In the genomic region with DNA sequence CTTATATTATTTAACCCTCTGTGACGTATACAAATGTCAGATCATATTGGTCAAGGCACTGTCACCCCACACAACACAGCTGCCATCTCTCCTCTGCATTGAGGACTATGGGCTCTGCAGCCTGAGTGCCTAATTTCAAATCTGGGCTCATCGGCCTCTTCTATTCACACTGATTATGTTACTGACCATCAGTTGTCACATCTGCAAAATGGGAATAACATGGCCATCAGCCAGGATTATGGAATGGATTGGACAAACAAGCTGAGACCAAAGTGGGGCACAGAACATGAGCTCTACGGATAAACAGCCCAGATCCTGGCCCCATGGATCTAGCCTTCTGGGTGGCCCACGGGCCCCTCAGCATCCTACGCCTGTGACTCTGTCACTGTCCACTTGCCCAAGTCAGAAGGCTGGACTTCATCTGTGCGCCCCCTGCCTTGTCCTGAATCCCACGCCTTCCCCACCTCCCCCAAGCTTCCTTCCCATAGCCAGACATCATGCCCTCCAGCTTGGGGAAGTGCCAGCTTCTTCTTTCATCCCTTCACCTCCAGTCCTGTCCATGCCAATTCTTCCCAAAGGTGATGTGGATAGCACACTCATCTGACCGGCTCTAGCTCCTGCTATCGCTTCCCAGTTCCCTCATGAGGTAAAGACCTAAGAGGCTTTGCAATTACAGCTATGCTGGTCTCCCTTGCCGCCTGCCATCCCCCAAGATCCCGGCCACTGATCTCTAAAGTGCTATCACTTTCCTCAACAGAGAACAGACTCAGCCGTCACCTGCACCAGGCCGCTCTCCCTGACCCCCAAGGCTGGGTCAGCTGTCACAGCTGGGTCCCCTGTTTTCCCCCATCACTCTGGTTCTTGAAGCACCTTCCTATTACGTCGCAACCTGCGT, we compare ENCODE assay signal across 8 cellular contexts. TPM values are rescaled to one million over a fixed set of nuclear protein-coding genes. Genes with fewer than 3 reads are reported as not detected.
A peak's percentile ranks its signal among the peaks of the same experiment; 100 is the strongest.
DNase-seq lines count a peak whose midpoint lies in the region; ATAC-seq, FAIRE-seq and TF ChIP-seq lines count a peak whose summit lies in the region.

No MANE protein-coding gene starts in this region.

- H3K36me3 ChIP-seq in right atrium auricular region (peaks cover 30% of the 10 kb centered on the region), K562 (ENCODE audit: control insufficient read depth, insufficient read depth, low read length) (peaks cover 47% of the 10 kb centered on the region), mesendoderm (ENCODE audit: control insufficient read depth, insufficient read depth, low read length) (peaks cover 5% of the 10 kb centered on the region), vagina (peaks cover 0 to 21% of the 10 kb centered on the region in 2 donors)

- H3K9me1 ChIP-seq in K562 (ENCODE audit: control insufficient read depth, insufficient read depth, low read length) = no peaks in the 10 kb centered on the region

- DNase-seq in right atrium auricular region (ENCODE audit: low spot score) (no peak), Right ventricle myocardium inferior (ENCODE audit: missing footprints) (no peak), K562 (ENCODE audit: extremely low read depth in 1 of 4, low spot score in 3 of 4) (peak in 1 of 4 experiments; percentile 44), mesendoderm (no peak), vagina (ENCODE audit: extremely low spot score in 2 of 2) (no peak), NCI-H1048 (lab: John Stamatoyannopoulos, UW) (no peak), NCI-H345 (lab: John Stamatoyannopoulos, UW) (no peak), T-helper 9 cell (no peak)

- H3K4me3 ChIP-seq in right atrium auricular region = peak overlapping the region; percentile 91 to 98
- H3K4me3 ChIP-seq in K562 = peak overlapping the region; percentile 86
- peak overlapping the region; percentile 94 for H3K4me3 ChIP-seq in mesendoderm (ENCODE audit: low read length)
- peak overlapping the region; percentile 87 to 90 for H3K4me3 ChIP-seq in vagina

- no peak overlapping the region for H2AK5ac ChIP-seq in mesendoderm (ENCODE audit: low read length)

- no peak overlapping the region for H2AFZ ChIP-seq in K562 (ENCODE audit: low read depth, low read length)

- no peak overlapping the region for H2BK15ac ChIP-seq in mesendoderm (replicated peaks; ENCODE audit: low read depth)

- peak overlapping the region; percentile 86 to 87 for H3K27ac ChIP-seq in right atrium auricular region
- peak overlapping the region; percentile 96 for H3K27ac ChIP-seq in K562 (ENCODE audit: extremely low read depth, low read depth, low read length)
- H3K27ac ChIP-seq in mesendoderm (ENCODE audit: low read depth, low read length) = no peak overlapping the region
- peak overlapping the region; percentile 75 for H3K27ac ChIP-seq in vagina

- peak overlapping the region; percentile 98 for H3K23ac ChIP-seq in mesendoderm (ENCODE audit: low read length)

- no peak overlapping the region for H2BK5ac ChIP-seq in mesendoderm (ENCODE audit: low read length)

- H3K27me3 ChIP-seq in right atrium auricular region (no peaks in the 10 kb centered on the region), K562 (ENCODE audit: control insufficient read depth in 2 of 2, insufficient read depth in 2 of 2, low read length in 2 of 2) (no peaks in the 10 kb centered on the region), mesendoderm (ENCODE audit: insufficient read depth, low read length, poor library complexity) (no peaks in the 10 kb centered on the region), vagina (no peaks in the 10 kb centered on the region)

- H3K56ac ChIP-seq in mesendoderm (ENCODE audit: low read length) = peak overlapping the region; percentile 99

- H3K4ac ChIP-seq in mesendoderm (ENCODE audit: low read depth, low read length) = peak overlapping the region; percentile 71

- no peak overlapping the region for H4K5ac ChIP-seq in mesendoderm (ENCODE audit: low read length)

- H3K9me3 ChIP-seq in right atrium auricular region (no peaks in the 10 kb centered on the region), K562 (replicated peaks; ENCODE audit: control insufficient read depth, insufficient read depth, low read depth, low read length) (no peaks in the 10 kb centered on the region), vagina (no peaks in the 10 kb centered on the region)

- no peak overlapping the region for H2BK120ac ChIP-seq in mesendoderm (ENCODE audit: low read depth, low read length)

- CTCF ChIA-PET in K562 (lab: Yijun Ruan, JAX; ENCODE audit: low intra/inter-chr PET ratio) = no interaction called here

- H3K79me1 ChIP-seq in mesendoderm (ENCODE audit: low read length) = peaks cover 11% of the 10 kb centered on the region

- TF ChIP-seq RAD21 in K562 (CRISPR knock-in tag; conservative IDR thresholded peaks at IDR 0.05 in 1 of 2, IDR thresholded peaks at IDR 0.05 in 1 of 2) = no peak

- in situ Hi-C loops in K562 (cut with MboI) = no loop called here

- peaks cover 54% of the 10 kb centered on the region for H3K79me2 ChIP-seq in K562 (ENCODE audit: control insufficient read depth, insufficient read depth, low read length)
- peaks cover 16% of the 10 kb centered on the region for H3K79me2 ChIP-seq in mesendoderm (ENCODE audit: control insufficient read depth, insufficient read depth, low read length)

- H3K18ac ChIP-seq in mesendoderm (ENCODE audit: low read length) = no peak overlapping the region

- no peak for TF ChIP-seq POLR2A in K562 (conservative IDR thresholded peaks at IDR 0.05)
- no peak for TF ChIP-seq POLR2A in vagina (IDR thresholded peaks at IDR 0.05)

- FAIRE-seq in K562 (lab: Jason Lieb, UNC) = peak; percentile 40

- H3K9ac ChIP-seq in K562 (ENCODE audit: insufficient read depth in 1 of 2, low read depth in 2 of 2, low read length in 2 of 2) (peak overlapping the region; percentile 94 to 97), mesendoderm (ENCODE audit: low read length) (peak overlapping the region; percentile 98)

- H3K4me1 ChIP-seq in right atrium auricular region (peaks cover 3 to 17% of the 10 kb centered on the region in 2 donors), K562 (replicated peaks in 1 of 2; ENCODE audit: control insufficient read depth in 2 of 2, insufficient read depth in 2 of 2, low read length in 2 of 2) (peaks cover 27 to 42% of the 10 kb centered on the region in 2 experiments), mesendoderm (ENCODE audit: control insufficient read depth, low read depth, low read length) (peaks cover 2% of the 10 kb centered on the region), vagina (peaks cover 24% of the 10 kb centered on the region)

- TF ChIP-seq EP300 in K562 (IDR thresholded peaks at IDR 0.05; ENCODE audit: low read length) = no peak

- intact Hi-C loops in Right ventricle myocardium inferior (cut with DNase I) = no loop called here
- intact Hi-C loops in K562 (cut with micrococcal nuclease) = no loop called here
- intact Hi-C loops in vagina (cut with DNase I) = no loop called here

- H4K20me1 ChIP-seq in K562 (replicated peaks; ENCODE audit: control insufficient read depth, insufficient read depth, low read length) = no peaks in the 10 kb centered on the region; the same call in 1 of the 2 replicates

- no peak overlapping the region for H4K8ac ChIP-seq in mesendoderm (ENCODE audit: low read depth, low read length)

- no peak for TF ChIP-seq CTCF in right atrium auricular region (IDR thresholded peaks at IDR 0.05)
- no peak for TF ChIP-seq CTCF in K562 (IDR thresholded peaks at IDR 0.05 in 2 of 3, conservative IDR thresholded peaks at IDR 0.05 in 1 of 3; ENCODE audit: insufficient read depth in 2 of 3, low read depth in 1 of 3, low read length in 3 of 3)
- no peak for TF ChIP-seq CTCF in vagina (IDR thresholded peaks at IDR 0.05)

- POLR2A ChIA-PET in K562 (lab: Yijun Ruan, JAX) = interaction anchor here (0.6 to 2.1 kb wide), 13 partner anchors 9 to 51 kb away, joined by 3 to 10 read pairs (median 3); partner anchors contain the start of genes DNASE2, GADD45GIP1, GCDH and RAD23A

- ATAC-seq in Right ventricle myocardium inferior = no peak
- peak; percentile 13 for ATAC-seq in K562

- WGBS in K562 (ENCODE audit: insufficient coverage, low coverage, missing lambda C conversion rate) = 8% methylated on average over 16 of the region's 16 CpGs
- WGBS in mesendoderm (ENCODE audit: extremely low coverage, insufficient coverage, low lambda C conversion rate) = no CpG with 5 or more reads among the region's 16 CpGs

- H3K4me2 ChIP-seq in K562 (ENCODE audit: insufficient read depth, low read length) (peak overlapping the region; percentile 98), mesendoderm (ENCODE audit: low read length) (peak overlapping the region; percentile 80)

- no TSS peak for BruUV-seq in K562 (replicated peaks; lab: Mats Ljungman, UMichigan)

RNA-seq across cellular contexts. Expression of gene FARSA, which starts 0.9 kb away (rescaled TPM):
- total RNA-seq in right atrium auricular region (10 to 100 TPM; 36.4 TPM), Right ventricle myocardium inferior (37.6 TPM), K562 (2014; rRNA removed) (186 and 188 TPM in 2 replicates), K562 (2014; rRNA removed; fragmentation: Illumina TruSeq; extraction: Trizol) (23.7 and 36.8 TPM in 2 replicates), K562 (2015; rRNA removed; fragmentation: Illumina TruSeq; extraction: Trizol) (89.6 and 102 TPM in 2 replicates), K562 (2021) (237 TPM in 2 replicates), vagina (44.2 TPM)
- 40.0 and 119 TPM in 2 replicates for total RNA-seq in K562 (2011; cell fraction: chromatin; rRNA removed; ENCODE audit: low replicate concordance)
- total RNA-seq in K562 (2011; cell fraction: nucleolus; rRNA removed) = 123 and 134 TPM in 2 replicates
- total RNA-seq in K562 (2011; cell fraction: nucleoplasm; rRNA removed) = 41.9 and 67.4 TPM in 2 replicates
- polyA plus RNA-seq in K562 (2011; rRNA removed) (25.2 and 39.6 TPM in 2 replicates), K562 (2014; fragmentation: Illumina TruSeq; extraction: Trizol) (173 and 186 TPM in 2 replicates), K562 (2014; fragmentation: Nextera tagmentation; extraction: Ambion mirVana) (10 to 100 TPM; 32.6 to 40.0 TPM), K562 (2014; rRNA removed) (117 and 142 TPM in 2 replicates)
- 37.9 and 94.3 TPM in 2 replicates for polyA plus RNA-seq in K562 (2011; cell fraction: cytosol; rRNA removed)
- polyA plus RNA-seq in K562 (2011; cell fraction: nucleus; rRNA removed) = 112 and 187 TPM in 2 replicates
- 137 and 208 TPM in 2 replicates for polyA plus RNA-seq in K562 (2012)
- 10.9 and 13.1 TPM in 2 replicates for polyA minus RNA-seq in K562 (2011; rRNA and poly(A)+ RNA removed)
- 49.3 and 54.1 TPM in 2 replicates for polyA minus RNA-seq in K562 (2011; cell fraction: cytosol; rRNA and poly(A)+ RNA removed)
- 39.9 and 40.1 TPM in 2 replicates for polyA minus RNA-seq in K562 (2011; cell fraction: nucleus; rRNA and poly(A)+ RNA removed)
- 77.3 TPM for polyA plus RNA-seq in mesendoderm (2013, experiment 1 of 2)
- polyA plus RNA-seq in mesendoderm (2013, experiment 2 of 2) = 81.0 TPM

RNA-seq across cellular contexts. Expression of gene CALR, which starts 5.8 kb away (rescaled TPM):
- 100 to 1,000 TPM; 285 to 289 TPM for total RNA-seq in right atrium auricular region
- total RNA-seq in Right ventricle myocardium inferior = 496 TPM
- 1,154 and 1,519 TPM in 2 replicates for total RNA-seq in K562 (2011; cell fraction: chromatin; rRNA removed; ENCODE audit: low replicate concordance)
- 2,017 and 2,086 TPM in 2 replicates for total RNA-seq in K562 (2011; cell fraction: nucleolus; rRNA removed)
- 1,334 and 1,801 TPM in 2 replicates for total RNA-seq in K562 (2011; cell fraction: nucleoplasm; rRNA removed)
- total RNA-seq in K562 (2014; rRNA removed) = 673 and 912 TPM in 2 replicates
- total RNA-seq in K562 (2014; rRNA removed; fragmentation: Illumina TruSeq; extraction: Trizol) = 473 and 509 TPM in 2 replicates
- total RNA-seq in K562 (2015; rRNA removed; fragmentation: Illumina TruSeq; extraction: Trizol) = 794 and 811 TPM in 2 replicates
- total RNA-seq in K562 (2021) = 730 and 790 TPM in 2 replicates
- 628 and 644 TPM in 2 replicates for polyA plus RNA-seq in K562 (2011; rRNA removed)
- polyA plus RNA-seq in K562 (2011; cell fraction: cytosol; rRNA removed) = 488 and 529 TPM in 2 replicates
- polyA plus RNA-seq in K562 (2011; cell fraction: nucleus; rRNA removed) = 369 and 585 TPM in 2 replicates
- polyA plus RNA-seq in K562 (2012) = 684 and 846 TPM in 2 replicates
- 643 and 731 TPM in 2 replicates for polyA plus RNA-seq in K562 (2014; fragmentation: Illumina TruSeq; extraction: Trizol)
- 100 to 1,000 TPM; 126 to 147 TPM for polyA plus RNA-seq in K562 (2014; fragmentation: Nextera tagmentation; extraction: Ambion mirVana)
- 642 and 658 TPM in 2 replicates for polyA plus RNA-seq in K562 (2014; rRNA removed)
- polyA minus RNA-seq in K562 (2011; rRNA and poly(A)+ RNA removed) = 673 and 889 TPM in 2 replicates
- polyA minus RNA-seq in K562 (2011; cell fraction: cytosol; rRNA and poly(A)+ RNA removed) = 377 and 404 TPM in 2 replicates
- polyA minus RNA-seq in K562 (2011; cell fraction: nucleus; rRNA and poly(A)+ RNA removed) = 138 and 244 TPM in 2 replicates
- 708 TPM for polyA plus RNA-seq in mesendoderm (2013, experiment 1 of 2)
- polyA plus RNA-seq in mesendoderm (2013, experiment 2 of 2) = 707 TPM
- total RNA-seq in vagina = 303 TPM

RNA-seq across cellular contexts. Expression of gene RAD23A, which starts 13.0 kb away (rescaled TPM):
- 100 to 1,000 TPM; 178 to 185 TPM for total RNA-seq in right atrium auricular region
- 171 TPM for total RNA-seq in Right ventricle myocardium inferior
- 62.5 and 156 TPM in 2 replicates for total RNA-seq in K562 (2011; cell fraction: chromatin; rRNA removed; ENCODE audit: low replicate concordance)
- total RNA-seq in K562 (2011; cell fraction: nucleolus; rRNA removed) = 117 and 120 TPM in 2 replicates
- total RNA-seq in K562 (2011; cell fraction: nucleoplasm; rRNA removed) = 89.2 and 96.1 TPM in 2 replicates
- 181 and 279 TPM in 2 replicates for total RNA-seq in K562 (2014; rRNA removed)
- total RNA-seq in K562 (2014; rRNA removed; fragmentation: Illumina TruSeq; extraction: Trizol) = 47.8 and 56.5 TPM in 2 replicates
- total RNA-seq in K562 (2015; rRNA removed; fragmentation: Illumina TruSeq; extraction: Trizol) = 102 and 103 TPM in 2 replicates
- 143 and 155 TPM in 2 replicates for total RNA-seq in K562 (2021)
- polyA plus RNA-seq in K562 (2011; rRNA removed) = 44.1 and 61.2 TPM in 2 replicates
- polyA plus RNA-seq in K562 (2011; cell fraction: cytosol; rRNA removed) = 93.6 and 155 TPM in 2 replicates
- 108 and 152 TPM in 2 replicates for polyA plus RNA-seq in K562 (2011; cell fraction: nucleus; rRNA removed)
- 184 and 224 TPM in 2 replicates for polyA plus RNA-seq in K562 (2012)
- 179 and 212 TPM in 2 replicates for polyA plus RNA-seq in K562 (2014; fragmentation: Illumina TruSeq; extraction: Trizol)
- 10 to 100 TPM in 1 of 2 experiments, 1 to 10 TPM in 1; 9.5 to 40.4 TPM for polyA plus RNA-seq in K562 (2014; fragmentation: Nextera tagmentation; extraction: Ambion mirVana)
- polyA plus RNA-seq in K562 (2014; rRNA removed) = 101 and 127 TPM in 2 replicates
- polyA minus RNA-seq in K562 (2011; rRNA and poly(A)+ RNA removed) = 33.9 and 34.4 TPM in 2 replicates
- 98.0 and 181 TPM in 2 replicates for polyA minus RNA-seq in K562 (2011; cell fraction: cytosol; rRNA and poly(A)+ RNA removed)
- polyA minus RNA-seq in K562 (2011; cell fraction: nucleus; rRNA and poly(A)+ RNA removed) = 31.2 and 37.4 TPM in 2 replicates
- 84.9 TPM for polyA plus RNA-seq in mesendoderm (2013, experiment 1 of 2)
- 85.2 TPM for polyA plus RNA-seq in mesendoderm (2013, experiment 2 of 2)
- total RNA-seq in vagina = 85.9 TPM

RNA-seq across cellular contexts. Expression of gene SYCE2, which starts 13.5 kb away (rescaled TPM):
- total RNA-seq in right atrium auricular region (not detected), Right ventricle myocardium inferior (not detected), K562 (2014; rRNA removed) (0.98 and 1.5 TPM in 2 replicates), K562 (2014; rRNA removed; fragmentation: Illumina TruSeq; extraction: Trizol) (0.57 and 1.2 TPM in 2 replicates), K562 (2015; rRNA removed; fragmentation: Illumina TruSeq; extraction: Trizol) (0.62 and 0.79 TPM in 2 replicates), K562 (2021) (0.67 and 0.69 TPM in 2 replicates), vagina (not detected)
- total RNA-seq in K562 (2011; cell fraction: chromatin; rRNA removed; ENCODE audit: low replicate concordance) = 1.0 TPM in 1 of 2 replicates, not detected in the other
- not detected in 2 replicates for total RNA-seq in K562 (2011; cell fraction: nucleolus; rRNA removed)
- not detected in 2 replicates for total RNA-seq in K562 (2011; cell fraction: nucleoplasm; rRNA removed)
- polyA plus RNA-seq in K562 (2011; rRNA removed) (1.2 and 1.7 TPM in 2 replicates), K562 (2014; fragmentation: Illumina TruSeq; extraction: Trizol) (2.1 TPM in 2 replicates), K562 (2014; fragmentation: Nextera tagmentation; extraction: Ambion mirVana) (under 1 TPM; 0.92 to 0.99 TPM), K562 (2014; rRNA removed) (0.85 and 2.1 TPM in 2 replicates)
- polyA plus RNA-seq in K562 (2011; cell fraction: cytosol; rRNA removed) = 0.96 and 1.1 TPM in 2 replicates
- 0.46 and 0.77 TPM in 2 replicates for polyA plus RNA-seq in K562 (2011; cell fraction: nucleus; rRNA removed)
- 1.4 and 4.3 TPM in 2 replicates for polyA plus RNA-seq in K562 (2012)
- polyA minus RNA-seq in K562 (2011; rRNA and poly(A)+ RNA removed) = 0.36 TPM in 1 of 2 replicates, not detected in the other
- 1.5 TPM in 1 of 2 replicates, not detected in the other for polyA minus RNA-seq in K562 (2011; cell fraction: cytosol; rRNA and poly(A)+ RNA removed)
- polyA minus RNA-seq in K562 (2011; cell fraction: nucleus; rRNA and poly(A)+ RNA removed) = not detected in 2 replicates
- 0.49 TPM for polyA plus RNA-seq in mesendoderm (2013, experiment 1 of 2)
- polyA plus RNA-seq in mesendoderm (2013, experiment 2 of 2) = 0.46 TPM

RNA-seq across cellular contexts. Expression of gene GADD45GIP1, which starts 24.4 kb away (rescaled TPM):
- total RNA-seq in right atrium auricular region (10 to 100 TPM; 48.5 to 58.7 TPM), Right ventricle myocardium inferior (33.7 TPM), K562 (2014; rRNA removed) (143 and 161 TPM in 2 replicates), K562 (2014; rRNA removed; fragmentation: Illumina TruSeq; extraction: Trizol) (9.1 and 12.9 TPM in 2 replicates), K562 (2015; rRNA removed; fragmentation: Illumina TruSeq; extraction: Trizol) (39.5 and 40.1 TPM in 2 replicates), K562 (2021) (47.3 and 48.8 TPM in 2 replicates), vagina (80.3 TPM)
- 2.1 and 5.5 TPM in 2 replicates for total RNA-seq in K562 (2011; cell fraction: chromatin; rRNA removed; ENCODE audit: low replicate concordance)
- total RNA-seq in K562 (2011; cell fraction: nucleolus; rRNA removed) = 10.1 and 11.0 TPM in 2 replicates
- total RNA-seq in K562 (2011; cell fraction: nucleoplasm; rRNA removed) = 7.2 TPM in 2 replicates
- polyA plus RNA-seq in K562 (2011; rRNA removed) (29.2 and 30.4 TPM in 2 replicates), K562 (2014; fragmentation: Illumina TruSeq; extraction: Trizol) (11.5 and 20.3 TPM in 2 replicates), K562 (2014; fragmentation: Nextera tagmentation; extraction: Ambion mirVana) (1 to 10 TPM; 5.1 to 6.8 TPM), K562 (2014; rRNA removed) (114 and 122 TPM in 2 replicates)
- polyA plus RNA-seq in K562 (2011; cell fraction: cytosol; rRNA removed) = 29.3 and 72.0 TPM in 2 replicates
- polyA plus RNA-seq in K562 (2011; cell fraction: nucleus; rRNA removed) = 15.3 and 17.2 TPM in 2 replicates
- polyA plus RNA-seq in K562 (2012) = 35.2 and 43.7 TPM in 2 replicates
- polyA minus RNA-seq in K562 (2011; rRNA and poly(A)+ RNA removed) = 4.2 and 6.1 TPM in 2 replicates
- 9.9 and 13.6 TPM in 2 replicates for polyA minus RNA-seq in K562 (2011; cell fraction: cytosol; rRNA and poly(A)+ RNA removed)
- 4.6 and 5.3 TPM in 2 replicates for polyA minus RNA-seq in K562 (2011; cell fraction: nucleus; rRNA and poly(A)+ RNA removed)
- 64.6 TPM for polyA plus RNA-seq in mesendoderm (2013, experiment 1 of 2)
- 65.6 TPM for polyA plus RNA-seq in mesendoderm (2013, experiment 2 of 2)
